Comparison of ENCODE assay signal across 10 cellular contexts in genomic region chr9:14311940-14312572, GRCh38. TPM values are rescaled to one million over a fixed set of nuclear protein-coding genes. Genes with fewer than 3 reads are reported as not detected.
DNase-seq lines count a peak whose midpoint lies in the region; ATAC-seq and TF ChIP-seq lines count a peak whose summit lies in the region.
"Had no signal": no experiment of that assay in that cellular context is flagged by ENCODE, and none has a peak within 500 bp of the region (broad histone marks: within the 10 kb centered on the region; RNA-seq: fewer than 3 reads in every experiment).

No MANE protein-coding gene starts in this region.

- H3K27ac Mint-ChIP-seq in WTC11, result no peak overlapping the region
- H3K27ac Mint-ChIP-seq in progenitor cell of endocrine pancreas, result peak overlapping the region; percentile 84

- H3K36me3 Mint-ChIP-seq in WTC11 (peaks cover 3% of the 10 kb centered on the region), progenitor cell of endocrine pancreas (ENCODE audit: insufficient read depth) (peaks cover 1% of the 10 kb centered on the region)
- H3K36me3 Mint-ChIP-seq: IgD-negative memory B cell had no signal

- POLR2A ChIA-PET in WTC11 (lab: Charles Lee), result interaction anchor here (1.6 kb wide), 1 partner anchor 35 kb away, joined by 6 read pairs; no protein-coding TSS in a partner anchor

- peak overlapping the region; percentile 97 for H3K9ac ChIP-seq in ES-I3 (ENCODE audit: low read depth, low read length)

- H3K36me3 ChIP-seq in ES-I3 (ENCODE audit: insufficient read depth, low read length), result no peaks in the 10 kb centered on the region

- H3K9me3 Mint-ChIP-seq in WTC11 (no peaks in the 10 kb centered on the region), progenitor cell of endocrine pancreas (ENCODE audit: low read depth) (no peaks in the 10 kb centered on the region)

- DNase-seq in WTC11 (ENCODE audit: low spot score) (no peak), globus pallidus (ENCODE audit: low spot score) (peak; percentile 28), progenitor cell of endocrine pancreas (ENCODE audit: low spot score, unreplicated experiment) (no peak), glomerular visceral epithelial cell (ENCODE audit: extremely low spot score) (no peak), EL (no peak)
- DNase-seq in stimulated activated CD4-positive, alpha-beta T cell treated with anti-CD3 and anti-CD28 coated beads, Interleukin-2, amount 100 ng/mL, for 48 hours, result no peak
- DNase-seq in activated CD8-positive, alpha-beta memory T cell treated with anti-CD3 and anti-CD28 coated beads for 24 hours, result no peak
- DNase-seq: DND-41 had no signal

- no peaks in the 10 kb centered on the region for H3K9me3 ChIP-seq in ES-I3 (ENCODE audit: control insufficient read depth, insufficient read depth, low read length)

- ATAC-seq in WTC11, result no peak

- peaks cover 21% of the 10 kb centered on the region for H3K27me3 Mint-ChIP-seq in WTC11 (ENCODE audit: low read depth)
- H3K27me3 Mint-ChIP-seq in progenitor cell of endocrine pancreas, result peaks cover 38% of the 10 kb centered on the region

- peaks cover 12% of the 10 kb centered on the region for H3K4me1 ChIP-seq in ES-I3 (ENCODE audit: insufficient read depth, low read length)

- H3K4me1 Mint-ChIP-seq in WTC11 (peaks cover 40% of the 10 kb centered on the region), progenitor cell of endocrine pancreas (ENCODE audit: low read depth) (peaks cover 31% of the 10 kb centered on the region)

- H3K4me3 Mint-ChIP-seq in WTC11, result peak overlapping the region; percentile 87
- H3K4me3 Mint-ChIP-seq in progenitor cell of endocrine pancreas (ENCODE audit: low read depth), result peak overlapping the region; percentile 82

- no peak for TF ChIP-seq CTCF in WTC11 (IDR thresholded peaks at IDR 0.05)
- no peak for TF ChIP-seq CTCF in progenitor cell of endocrine pancreas (IDR thresholded peaks at IDR 0.05; ENCODE audit: unreplicated experiment)

- CTCF ChIA-PET in WTC11 (lab: Charles Lee), result no interaction called here

TF ChIP-seq in WTC11, 78 proteins besides CTCF, POLR2A, EP300 and RAD21:
- TF ChIP-seq ZNF425 (CRISPR knock-in tag; conservative IDR thresholded peaks at IDR 0.05) (no peak), ATF1 (CRISPR knock-in tag; IDR thresholded peaks at IDR 0.05) (no peak), IRF2 (CRISPR knock-in tag; IDR thresholded peaks at IDR 0.05; ENCODE audit: borderline replicate concordance, low read depth) (no peak), JUN (CRISPR knock-in tag; IDR thresholded peaks at IDR 0.05) (no peak), SOX15 (CRISPR knock-in tag; IDR thresholded peaks at IDR 0.05) (no peak), AR (CRISPR knock-in tag; IDR thresholded peaks at IDR 0.05) (no peak), FOXJ3 (CRISPR knock-in tag; IDR thresholded peaks at IDR 0.05; ENCODE audit: borderline replicate concordance) (no peak)

RNA-seq across cellular contexts. Expression of gene NFIB, which starts 1.9 kb away (rescaled TPM):
- total RNA-seq in WTC11 (2021) (7.1 to 12.5 TPM (median 7.4 TPM) in 3 replicates), progenitor cell of endocrine pancreas (15.3 and 15.5 TPM in 2 replicates)
